Comparison of ENCODE assay signal across 29 cellular contexts in the genomic region with DNA sequence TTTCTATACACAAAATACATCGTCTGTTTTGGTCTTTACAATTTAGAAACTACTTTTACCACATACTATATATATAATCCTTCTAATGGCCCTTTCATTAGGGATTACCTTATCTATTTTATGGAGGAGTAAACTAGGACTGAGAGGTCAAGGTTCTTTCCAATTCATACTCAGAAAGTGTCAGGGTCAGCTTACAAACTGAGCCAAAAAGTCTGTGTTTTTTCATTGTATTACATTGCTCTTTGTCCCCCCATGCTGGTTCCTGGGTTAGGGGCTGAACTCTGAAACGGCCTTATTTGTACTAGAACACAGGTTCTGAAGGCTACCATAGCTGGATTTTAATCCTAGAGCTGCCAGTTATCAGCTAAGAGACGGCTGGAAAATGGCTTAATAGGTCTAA.
"Had no signal": no experiment of that assay in that cellular context is flagged by ENCODE, and none has a peak within 500 bp of the region (broad histone marks: within the 10 kb centered on the region; RNA-seq: fewer than 3 reads in every experiment).

No MANE protein-coding gene starts in this region.

- H3K27me3 ChIP-seq: stomach, suprapubic skin, testis, thyroid gland, tibial artery, tibial nerve, transverse colon, upper lobe of left lung, upper lobe of right lung, uterus, vagina had no signal

- H3K27ac Mint-ChIP-seq: stimulated activated effector memory CD8-positive, alpha-beta T cell treated with anti-CD3 and anti-CD28 coated beads, Interleukin-12 subunit alpha, Interleukin-12 subunit beta, amount 100 ng/mL, for 72 hours; stimulated activated memory B cell treated with anti-CD40 and anti-IgM and Interleukin-4, amounts not matched to agents 10 μg/mL and 1 μg/mL and 100 μg/mL, for 72 hours; stimulated activated naive B cell treated with anti-CD40 and anti-IgM and Interleukin-4, amounts not matched to agents 10 μg/mL and 1 μg/mL and 100 μg/mL, for 72 hours; stimulated activated naive CD8-positive, alpha-beta T cell treated with anti-CD3 and anti-CD28 coated beads, Interleukin-15, amount 100 ng/mL, for 72 hours; stimulated activated naive CD8-positive, alpha-beta T cell treated with anti-CD3 and anti-CD28 coated beads, Interleukin-15, Interleukin-2, amounts not matched to agents 100 ng/mL and 50 ng/mL, for 24 hours; type B pancreatic cell had no signal

- H3K4me3 Mint-ChIP-seq: stimulated activated effector memory CD8-positive, alpha-beta T cell treated with anti-CD3 and anti-CD28 coated beads, Interleukin-12 subunit alpha, Interleukin-12 subunit beta, amount 100 ng/mL, for 72 hours; stimulated activated memory B cell treated with anti-CD40 and anti-IgM and Interleukin-4, amounts not matched to agents 10 μg/mL and 1 μg/mL and 100 μg/mL, for 72 hours; stimulated activated naive B cell treated with anti-CD40 and anti-IgM and Interleukin-4, amounts not matched to agents 10 μg/mL and 1 μg/mL and 100 μg/mL, for 72 hours; stimulated activated naive CD8-positive, alpha-beta T cell treated with anti-CD3 and anti-CD28 coated beads, Interleukin-15, amount 100 ng/mL, for 72 hours; stimulated activated naive CD8-positive, alpha-beta T cell treated with anti-CD3 and anti-CD28 coated beads, Interleukin-15, Interleukin-2, amounts not matched to agents 100 ng/mL and 50 ng/mL, for 24 hours; type B pancreatic cell had no signal

- H3K9me3 Mint-ChIP-seq: stimulated activated naive B cell treated with anti-CD40 and anti-IgM and Interleukin-4, amounts not matched to agents 10 μg/mL and 1 μg/mL and 100 μg/mL, for 72 hours; stimulated activated naive CD8-positive, alpha-beta T cell treated with anti-CD3 and anti-CD28 coated beads, Interleukin-15, Interleukin-2, amounts not matched to agents 100 ng/mL and 50 ng/mL, for 24 hours; type B pancreatic cell had no signal

- H3K9me3 ChIP-seq: stomach, suprapubic skin, testis, thoracic aorta, thyroid gland, tibial artery, tibial nerve, transverse colon, upper lobe of left lung, upper lobe of right lung, uterus, vagina had no signal

- H3K4me3 ChIP-seq: stomach, suprapubic skin, testis, thoracic aorta, thyroid gland, tibial artery, tibial nerve, transverse colon, upper lobe of left lung, upper lobe of right lung, uterus, vagina had no signal

- H3K36me3 Mint-ChIP-seq: stimulated activated effector memory CD8-positive, alpha-beta T cell treated with anti-CD3 and anti-CD28 coated beads, Interleukin-12 subunit alpha, Interleukin-12 subunit beta, amount 100 ng/mL, for 72 hours; stimulated activated memory B cell treated with anti-CD40 and anti-IgM and Interleukin-4, amounts not matched to agents 10 μg/mL and 1 μg/mL and 100 μg/mL, for 72 hours; stimulated activated naive B cell treated with anti-CD40 and anti-IgM and Interleukin-4, amounts not matched to agents 10 μg/mL and 1 μg/mL and 100 μg/mL, for 72 hours had no signal

- H3K4me1 ChIP-seq: stomach, suprapubic skin, testis, thyroid gland, tibial artery, tibial nerve, transverse colon, upper lobe of left lung, upper lobe of right lung, uterus, vagina had no signal

- H3K27ac ChIP-seq: stomach, suprapubic skin, testis, thoracic aorta, thyroid gland, tibial artery, tibial nerve, transverse colon, upper lobe of left lung, upper lobe of right lung, uterus, vagina had no signal

- ATAC-seq: stimulated activated effector memory CD8-positive, alpha-beta T cell treated with anti-CD3 and anti-CD28 coated beads, Interleukin-12 subunit alpha, Interleukin-12 subunit beta, amount 100 ng/mL, for 72 hours; stimulated activated memory B cell treated with anti-CD40 and anti-IgM and Interleukin-4, amounts not matched to agents 10 μg/mL and 1 μg/mL and 100 μg/mL, for 72 hours; stimulated activated naive B cell treated with anti-CD40 and anti-IgM and Interleukin-4, amounts not matched to agents 10 μg/mL and 1 μg/mL and 100 μg/mL, for 72 hours; stimulated activated naive CD8-positive, alpha-beta T cell treated with anti-CD3 and anti-CD28 coated beads, Interleukin-15, amount 100 ng/mL, for 72 hours; stimulated activated naive CD8-positive, alpha-beta T cell treated with anti-CD3 and anti-CD28 coated beads, Interleukin-15, Interleukin-2, amounts not matched to agents 100 U/mL and 50 U/mL, for 24 hours; upper lobe of right lung had no signal

- FAIRE-seq: urothelium cell line had no signal

- H3K4me1 Mint-ChIP-seq: stimulated activated effector memory CD8-positive, alpha-beta T cell treated with anti-CD3 and anti-CD28 coated beads, Interleukin-12 subunit alpha, Interleukin-12 subunit beta, amount 100 ng/mL, for 72 hours; stimulated activated memory B cell treated with anti-CD40 and anti-IgM and Interleukin-4, amounts not matched to agents 10 μg/mL and 1 μg/mL and 100 μg/mL, for 72 hours; stimulated activated naive B cell treated with anti-CD40 and anti-IgM and Interleukin-4, amounts not matched to agents 10 μg/mL and 1 μg/mL and 100 μg/mL, for 72 hours; stimulated activated naive CD8-positive, alpha-beta T cell treated with anti-CD3 and anti-CD28 coated beads, Interleukin-15, amount 100 ng/mL, for 72 hours had no signal

- H3K36me3 ChIP-seq: stomach, suprapubic skin, thoracic aorta, thyroid gland, tibial artery, transverse colon, upper lobe of left lung, upper lobe of right lung, uterus, vagina had no signal

- DNase-seq: stimulated activated CD4-positive, alpha-beta T cell treated with anti-CD3 and anti-CD28 coated beads, Interleukin-2, amount 100 ng/mL, for 48 hours; stimulated activated CD4-positive, alpha-beta T cell treated with anti-CD3 and anti-CD28 coated beads, Interleukin-4, amount 100 ng/mL, for 1 hour; stimulated activated CD4-positive, alpha-beta T cell treated with anti-CD3 and anti-CD28 coated beads, Interleukin-4, amount 100 ng/mL, for 24 hours; stimulated activated CD4-positive, alpha-beta T cell treated with anti-CD3 and anti-CD28 coated beads, Interleukin-4, amount 100 ng/mL, for 4 hours; stimulated activated CD8-positive, alpha-beta memory T cell treated with anti-CD3 and anti-CD28 coated beads, Interleukin-4, amount 100 ng/mL, for 48 hours; stimulated activated naive B cell treated with anti-CD40 and anti-IgM and Interleukin-4, amounts not matched to agents 10 μg/mL and 1 μg/mL and 100 μg/mL, for 72 hours; stimulated activated naive CD4-positive, alpha-beta T cell; stimulated activated naive CD4-positive, alpha-beta T cell treated with Interleukin-2 at 50 U/mL for 16 hours; stimulated activated naive CD8-positive, alpha-beta T cell treated with anti-CD3 and anti-CD28 coated beads, Interleukin-15, amount 100 ng/mL, for 72 hours; stimulated activated naive CD8-positive, alpha-beta T cell treated with anti-CD3 and anti-CD28 coated beads, Interleukin-15, Interleukin-2, amounts not matched to agents 100 U/mL and 50 U/mL, for 24 hours; stomach; substantia nigra; testis; thyroid gland; tibial artery; transverse colon; trophoblast cell; upper lobe of left lung; upper lobe of right lung; uterus had no signal

- H3K27me3 Mint-ChIP-seq: stimulated activated memory B cell treated with anti-CD40 and anti-IgM and Interleukin-4, amounts not matched to agents 10 μg/mL and 1 μg/mL and 100 μg/mL, for 72 hours; stimulated activated naive B cell treated with anti-CD40 and anti-IgM and Interleukin-4, amounts not matched to agents 10 μg/mL and 1 μg/mL and 100 μg/mL, for 72 hours; stimulated activated naive CD8-positive, alpha-beta T cell treated with anti-CD3 and anti-CD28 coated beads, Interleukin-15, Interleukin-2, amounts not matched to agents 100 ng/mL and 50 ng/mL, for 24 hours; type B pancreatic cell had no signal
